In the genomic region with DNA sequence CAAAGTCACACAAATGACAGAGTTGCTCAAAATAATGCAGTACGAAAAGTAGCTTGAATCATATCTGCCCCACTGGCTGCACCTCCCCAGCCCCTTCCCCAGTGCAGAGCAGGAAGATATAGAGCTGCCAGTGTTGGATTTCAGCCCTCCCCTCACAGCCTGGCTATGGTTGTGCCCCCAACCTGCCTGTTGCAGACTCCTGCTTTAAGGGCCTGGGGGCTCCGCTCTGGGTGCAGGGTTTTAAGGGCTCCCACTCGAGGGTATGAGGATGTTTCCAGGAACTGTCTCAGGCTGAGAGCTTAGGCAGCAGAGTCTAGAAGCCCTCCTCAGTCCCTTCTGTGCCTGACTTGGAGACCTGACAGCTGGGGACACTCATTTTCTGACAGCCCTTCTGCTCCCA, we compare ENCODE assay signal across 27 cellular contexts. TPM values are rescaled to one million over a fixed set of nuclear protein-coding genes. Genes with fewer than 3 reads are reported as not detected.
"Had no signal": no experiment of that assay in that cellular context is flagged by ENCODE, and none has a peak within 500 bp of the region (broad histone marks: within the 10 kb centered on the region; RNA-seq: fewer than 3 reads in every experiment).

No MANE protein-coding gene starts in this region.

- H3K27me3 Mint-ChIP-seq: stimulated activated naive CD8-positive, alpha-beta T cell treated with anti-CD3 and anti-CD28 coated beads, Interleukin-15, Interleukin-2, amounts not matched to agents 100 ng/mL and 50 ng/mL, for 24 hours had no signal

- H3K9me3 Mint-ChIP-seq: activated naive CD8-positive, alpha-beta T cell treated with anti-CD3 and anti-CD28 coated beads for 36 hours; central memory CD8-positive, alpha-beta T cell; immature natural killer cell; natural killer cell; stimulated activated naive CD8-positive, alpha-beta T cell treated with anti-CD3 and anti-CD28 coated beads, Interleukin-15, Interleukin-2, amounts not matched to agents 100 ng/mL and 50 ng/mL, for 24 hours; WTC11 had no signal

- H3K4me1 Mint-ChIP-seq: central memory CD8-positive, alpha-beta T cell had no signal

- H3K4me3 ChIP-seq: colonic mucosa, pancreas, psoas muscle, tibial artery, uterus had no signal

- H3K9me3 ChIP-seq: colonic mucosa, pancreas, psoas muscle, tibial artery, uterus had no signal

- H3K27ac Mint-ChIP-seq: activated naive CD8-positive, alpha-beta T cell treated with anti-CD3 and anti-CD28 coated beads for 36 hours; immature natural killer cell; natural killer cell; stimulated activated naive CD8-positive, alpha-beta T cell treated with anti-CD3 and anti-CD28 coated beads, Interleukin-15, Interleukin-2, amounts not matched to agents 100 ng/mL and 50 ng/mL, for 24 hours; WTC11 had no signal

- DNase-seq: activated CD4-positive, alpha-beta T cell treated with anti-CD3 and anti-CD28 coated beads, Interleukin-2, amount 50 U/mL, for 4 hours; activated CD8-positive, alpha-beta memory T cell treated with anti-CD3 and anti-CD28 coated beads for 24 hours; activated naive CD4-positive, alpha-beta T cell treated with Interleukin-2 at 50 U/mL for 16 hours; activated naive CD8-positive, alpha-beta T cell treated with anti-CD3 and anti-CD28 coated beads for 36 hours; activated T-cell treated with anti-CD3 and anti-CD28 coated beads, Interleukin-2, amount 50 U/mL, for 48 hours; colonic mucosa; foreskin fibroblast; immature natural killer cell; kidney glomerular epithelial cell; left ventricle myocardium superior; mammary epithelial cell; midbrain; natural killer cell; pancreas; psoas muscle; stimulated activated CD4-positive, alpha-beta T cell treated with anti-CD3 and anti-CD28 coated beads, Interleukin-1b, Interleukin-23, amount 100 ng/mL, for 48 hours; substantia nigra; T-helper 1 cell; uterus had no signal

- ATAC-seq: left ventricle myocardium superior, natural killer cell, pancreas, psoas muscle, WTC11 had no signal

- H3K36me3 Mint-ChIP-seq: activated naive CD8-positive, alpha-beta T cell treated with anti-CD3 and anti-CD28 coated beads for 36 hours; natural killer cell; WTC11 had no signal

- H3K27ac ChIP-seq: colonic mucosa, epithelial cell of prostate, pancreas, psoas muscle, tibial artery, uterus had no signal

- H3K36me3 ChIP-seq: colonic mucosa, pancreas, tibial artery, uterus had no signal

- H3K27me3 ChIP-seq: colonic mucosa, pancreas, uterus had no signal

- H3K4me3 Mint-ChIP-seq: activated naive CD8-positive, alpha-beta T cell treated with anti-CD3 and anti-CD28 coated beads for 36 hours; central memory CD8-positive, alpha-beta T cell; immature natural killer cell; natural killer cell; stimulated activated naive CD8-positive, alpha-beta T cell treated with anti-CD3 and anti-CD28 coated beads, Interleukin-15, Interleukin-2, amounts not matched to agents 100 ng/mL and 50 ng/mL, for 24 hours; WTC11 had no signal

- H3K4me1 ChIP-seq: pancreas, psoas muscle, uterus had no signal

RNA-seq across cellular contexts. Expression of gene S100A9, which starts 4.5 kb away (rescaled TPM):
- total RNA-seq: activated naive CD8-positive, alpha-beta T cell treated with anti-CD3 and anti-CD28 coated beads for 36 hours; fibroblast of lung had no signal

RNA-seq across cellular contexts. Expression of gene S100A12, which starts 13.2 kb away (rescaled TPM):
- total RNA-seq: activated naive CD8-positive, alpha-beta T cell treated with anti-CD3 and anti-CD28 coated beads for 36 hours; astrocyte; colonic mucosa; fibroblast of lung; WTC11 had no signal

RNA-seq across cellular contexts. Expression of gene PGLYRP4, which starts 13.5 kb away (rescaled TPM):
- total RNA-seq: activated naive CD8-positive, alpha-beta T cell treated with anti-CD3 and anti-CD28 coated beads for 36 hours; astrocyte; colonic mucosa; fibroblast of lung; left ventricle myocardium superior; natural killer cell; psoas muscle; skeletal muscle tissue; uterus; WTC11 had no signal

RNA-seq across cellular contexts. Expression of gene S100A8, which starts 28.7 kb away (rescaled TPM):
- total RNA-seq: activated naive CD8-positive, alpha-beta T cell treated with anti-CD3 and anti-CD28 coated beads for 36 hours; astrocyte; fibroblast of lung; WTC11 had no signal

RNA-seq across cellular contexts. Expression of gene PGLYRP3, which starts 49.4 kb away (rescaled TPM):
- total RNA-seq: activated naive CD8-positive, alpha-beta T cell treated with anti-CD3 and anti-CD28 coated beads for 36 hours; astrocyte; colonic mucosa; fibroblast of lung; left ventricle myocardium superior; natural killer cell; pancreas; psoas muscle; skeletal muscle tissue; uterus; WTC11 had no signal
